In genomic region chr22:41746563-41747400, GRCh38 we compare ENCODE assay signal across 8 cellular contexts. TPM values are rescaled to one million over a fixed set of nuclear protein-coding genes. Genes with fewer than 3 reads are reported as not detected.
DNase-seq lines count a peak whose midpoint lies in the region; ATAC-seq, FAIRE-seq and TF ChIP-seq lines count a peak whose summit lies in the region.

No MANE protein-coding gene starts in this region.

- peak; percentile 82 for TF ChIP-seq CTCF in A673 (conservative IDR thresholded peaks at IDR 0.05; ENCODE audit: low read depth, low read length)

- no peak overlapping the region for H3K27ac ChIP-seq in A673 (ENCODE audit: low read depth, low read length, poor library complexity, severe bottlenecking)

- peak; percentile 77 for ATAC-seq in HG03159 (IDR thresholded peaks at IDR 0.05; ENCODE audit: unreplicated experiment)

- POLR2A ChIA-PET in A673 (lab: Charles Lee; ENCODE audit: low non-redundant PET) = no interaction called here

- H3K4me1 ChIP-seq in A673 (ENCODE audit: insufficient read depth, low read length, poor library complexity, severe bottlenecking) = no peaks in the 10 kb centered on the region

- no peaks in the 10 kb centered on the region for H3K36me3 ChIP-seq in A673 (ENCODE audit: insufficient read depth, low read length, poor library complexity, severe bottlenecking)

- no peaks in the 10 kb centered on the region for H3K9me3 ChIP-seq in A673 (ENCODE audit: low read depth, low read length, poor library complexity, severe bottlenecking)

- CTCF ChIA-PET in A673 (lab: Charles Lee) = interaction anchor here (0.6 to 1.9 kb wide), 10 partner anchors 13 to 697 kb away, joined by 3 to 10 read pairs (median 4); partner anchors contain the start of gene CCDC134

- DNase-seq in A673 (ENCODE audit: low spot score) (peak; percentile 79), GM18507 (ENCODE audit: extremely low spot score, insufficient read length, low read depth) (no peak), NCI-H446 (lab: John Stamatoyannopoulos, UW) (peak; percentile 30 to 79), lung microvascular endothelial cell (ENCODE audit: low read depth in 2 of 2) (peak; percentile 58 to 77)
- DNase-seq in activated CD4-positive, alpha-beta T cell treated with anti-CD3 and anti-CD28 coated beads, Interleukin-2, amount 50 U/mL, for 24 hours (ENCODE audit: low read depth in 1 of 2, low spot score in 1 of 2) = peak; percentile 11 to 41
- DNase-seq in effector CD4-positive, alpha-beta T cell = peak; percentile 47
- DNase-seq in stimulated activated CD8-positive, alpha-beta memory T cell treated with anti-CD3 and anti-CD28 coated beads, Interleukin-12 subunit alpha, Interleukin-12 subunit beta, amount 100 ng/mL, for 24 hours (ENCODE audit: extremely low read depth) = peak; percentile 3

- FAIRE-seq in GM18507 (lab: Jason Lieb, UNC) = peak; percentile 93

- BruUV-seq in A673 (replicated peaks; lab: Mats Ljungman, UMichigan) = no TSS peak

- intact Hi-C loops in A673 (cut with micrococcal nuclease; ENCODE audit: unreplicated experiment) = loop anchor here (2.0 to 10.0 kb wide), 2 partner anchors 108 to 194 kb away; no protein-coding TSS in a partner anchor

- no peak overlapping the region for H3K4me3 ChIP-seq in A673 (ENCODE audit: low read depth, low read length, poor library complexity, severe bottlenecking)

- no peaks in the 10 kb centered on the region for H3K27me3 ChIP-seq in A673 (replicated peaks; ENCODE audit: insufficient read depth, low read depth, low read length, poor library complexity)

RNA-seq across cellular contexts. Expression of gene MEI1, which starts 47.5 kb away (rescaled TPM):
- total RNA-seq in A673 (2021) (0.09 and 0.24 TPM in 2 replicates), lung microvascular endothelial cell (0.40 and 2.8 TPM in 2 replicates)

RNA-seq across cellular contexts. Expression of gene CCDC134, which starts 53.7 kb away (rescaled TPM):
- total RNA-seq in A673 (2021) (25.9 and 27.4 TPM in 2 replicates), lung microvascular endothelial cell (2.4 and 4.8 TPM in 2 replicates)

RNA-seq across cellular contexts. Expression of gene SNU13, which starts 58.1 kb away (rescaled TPM):
- total RNA-seq in A673 (2021) (216 and 223 TPM in 2 replicates), lung microvascular endothelial cell (58.0 and 77.6 TPM in 2 replicates)
